In genomic region chr12:60529261-60529660, GRCh38 we compare ENCODE assay signal across 36 cellular contexts.
"Had no signal": no experiment of that assay in that cellular context is flagged by ENCODE, and none has a peak within 500 bp of the region (broad histone marks: within the 10 kb centered on the region; RNA-seq: fewer than 3 reads in every experiment).

No MANE protein-coding gene starts in this region.

- DNase-seq: Karpas-422, Kasumi-1, KG1, MG63, MM.1S, MV-4-11, NCI-H1048, NCI-H1092, NCI-H1092 treated with DMSO at 0.1 percent for 48 hours, NCI-H1105, NCI-H1105 treated with DMSO at 0.1 percent for 48 hours, NCI-H1417, NCI-H1417 treated with DMSO at 0.1 percent for 48 hours, NCI-H1436, NCI-H1436 treated with DMSO at 0.1 percent for 48 hours, NCI-H146, NCI-H1694, NCI-H1694 treated with DMSO at 0.1 percent for 48 hours, NCI-H187, NCI-H187 treated with DMSO at 0.1 percent for 48 hours, NCI-H1930, NCI-H2029, NCI-H2029 treated with DMSO at 0.1 percent for 48 hours, NCI-H2081, NCI-H2081 treated with DMSO at 0.1 percent for 48 hours, NCI-H2107, NCI-H2171, NCI-H2171 treated with DMSO at 0.1 percent for 48 hours, NCI-H2227 treated with DMSO at 0.1 percent for 48 hours, NCI-H226, NCI-H345, NCI-H446, NCI-H446 treated with DMSO at 0.1 percent for 48 hours, NCI-H510A, NCI-H510A treated with DMSO at 0.1 percent for 48 hours had no signal

- H3K27ac ChIP-seq: KMS-11 had no signal

- H3K9me3 ChIP-seq: MG63 had no signal

- H3K4me3 ChIP-seq: MG63 had no signal

- H3K36me3 ChIP-seq: MG63 had no signal

- H3K27me3 ChIP-seq: MG63 had no signal
